ENCODE assay signal across 1 cellular context in the genomic region with DNA sequence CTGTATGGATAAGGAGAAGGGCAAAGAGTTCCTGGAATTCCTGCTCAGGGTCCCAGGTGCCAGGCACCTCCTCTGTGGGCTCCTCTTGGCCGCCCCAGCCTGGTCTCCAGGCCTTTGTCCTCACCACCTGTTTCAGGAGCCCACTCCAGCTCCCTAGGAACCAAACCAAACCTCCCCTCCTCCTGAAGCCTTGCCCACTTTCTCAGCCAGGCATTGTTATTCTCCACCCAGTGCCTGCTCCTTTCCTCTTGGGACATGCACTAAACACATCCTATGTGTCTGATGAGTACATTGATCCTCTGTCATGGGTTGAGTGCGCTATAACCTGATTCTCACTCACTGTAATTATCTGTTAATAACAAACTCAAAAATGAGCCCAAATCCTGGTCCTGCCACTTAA.
TF ChIP-seq lines count a peak whose summit lies in the region.

No MANE protein-coding gene starts in this region.

TF ChIP-seq in endothelial cell of umbilical vein, 7 proteins besides CTCF, POLR2A, EP300 and RAD21:
- TF ChIP-seq, protein P1, sequence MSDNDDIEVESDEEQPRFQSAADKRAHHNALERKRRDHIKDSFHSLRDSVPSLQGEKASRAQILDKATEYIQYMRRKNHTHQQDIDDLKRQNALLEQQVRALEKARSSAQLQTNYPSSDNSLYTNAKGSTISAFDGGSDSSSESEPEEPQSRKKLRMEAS (IDR thresholded peaks at IDR 0.05; ENCODE audit: insufficient read depth, insufficient read length), result no peak
- TF ChIP-seq POLR2AphosphoS5 (IDR thresholded peaks at IDR 0.05; ENCODE audit: insufficient read depth, low read depth, low read length) (no peak), FOS (IDR thresholded peaks at IDR 0.05; ENCODE audit: borderline replicate concordance, insufficient read depth, low read length) (no peak), EZH2 (IDR thresholded peaks at IDR 0.05; ENCODE audit: borderline replicate concordance, low read depth, low read length, severe bottlenecking) (no peak), JUN (IDR thresholded peaks at IDR 0.05; ENCODE audit: borderline replicate concordance, insufficient read depth, insufficient read length, low read depth) (no peak), GATA2 (IDR thresholded peaks at IDR 0.05; ENCODE audit: insufficient read depth, insufficient read length, low read depth, low read length) (no peak), MYC (IDR thresholded peaks at IDR 0.05; ENCODE audit: low read depth, low read length) (no peak)
